In genomic region chr12:132322206-132323132, GRCh38 we compare ENCODE assay signal across 20 cellular contexts. TPM values are rescaled to one million over a fixed set of nuclear protein-coding genes. Genes with fewer than 3 reads are reported as not detected.
DNase-seq lines count a peak whose midpoint lies in the region; FAIRE-seq and TF ChIP-seq lines count a peak whose summit lies in the region.
"Had no signal": no experiment of that assay in that cellular context is flagged by ENCODE, and none has a peak within 500 bp of the region (broad histone marks: within the 10 kb centered on the region; RNA-seq: fewer than 3 reads in every experiment).

No MANE protein-coding gene starts in this region.

- H3K4me2 ChIP-seq in astrocyte (ENCODE audit: low read length): no peak overlapping the region

- CTCF ChIA-PET in Caco-2 (lab: Charles Lee): interaction anchor here (0.6 kb wide), 1 partner anchor 95 kb away, joined by 3 read pairs; no protein-coding TSS in a partner anchor

- H3K9me3 Mint-ChIP-seq in astrocyte (ENCODE audit: unreplicated experiment) (no peaks in the 10 kb centered on the region), Caco-2 (ENCODE audit: unreplicated experiment) (no peaks in the 10 kb centered on the region)
- H3K9me3 Mint-ChIP-seq: activated CD4-positive, alpha-beta memory T cell treated with anti-CD3 and anti-CD28 coated beads, Interleukin-2, amount 10 ng/mL, durations not matched to agents 7 days and 5 days; effector memory CD8-positive, alpha-beta T cell had no signal

- peaks cover 8% of the 10 kb centered on the region for H3K4me1 ChIP-seq in astrocyte (ENCODE audit: insufficient read depth, low read length)
- peaks cover 16% of the 10 kb centered on the region for H3K4me1 ChIP-seq in rectal smooth muscle tissue (ENCODE audit: control insufficient read depth, insufficient read depth, low read length)
- no peaks in the 10 kb centered on the region for H3K4me1 ChIP-seq in Caco-2
- no peaks in the 10 kb centered on the region for H3K4me1 ChIP-seq in ovary (ENCODE audit: insufficient read depth)

- no peak overlapping the region for H3K4me3 Mint-ChIP-seq in astrocyte (ENCODE audit: unreplicated experiment)
- H3K4me3 Mint-ChIP-seq in Caco-2 (ENCODE audit: unreplicated experiment): no peak overlapping the region

- H2AFZ ChIP-seq in astrocyte (ENCODE audit: low read depth, low read length): no peak overlapping the region

- H4K20me1 ChIP-seq in astrocyte (ENCODE audit: insufficient read depth, low read length): no peaks in the 10 kb centered on the region

- H3K27me3 Mint-ChIP-seq in astrocyte (ENCODE audit: low read depth, unreplicated experiment) (peaks cover 36% of the 10 kb centered on the region), Caco-2 (ENCODE audit: insufficient read depth, unreplicated experiment) (peaks cover 10% of the 10 kb centered on the region)

- no peak for FAIRE-seq in astrocyte (lab: Jason Lieb, UNC)

- POLR2A ChIA-PET in Caco-2 (lab: Charles Lee): no interaction called here

- TF ChIP-seq EP300 in ovary (IDR thresholded peaks at IDR 0.05): no peak

- intact Hi-C loops in Caco-2 (cut with micrococcal nuclease; ENCODE audit: unreplicated experiment) (no loop called here), ovary (cut with DNase I) (no loop called here)

- H3K4me1 Mint-ChIP-seq in astrocyte (ENCODE audit: low read depth, unreplicated experiment) (peaks cover 21% of the 10 kb centered on the region), Caco-2 (ENCODE audit: low read depth, unreplicated experiment) (no peaks in the 10 kb centered on the region)
- H3K4me1 Mint-ChIP-seq: activated CD4-positive, alpha-beta memory T cell treated with anti-CD3 and anti-CD28 coated beads, Interleukin-2, amount 10 ng/mL, durations not matched to agents 7 days and 5 days had no signal

- H3K36me3 Mint-ChIP-seq in astrocyte (ENCODE audit: low read depth, unreplicated experiment): peaks cover 2% of the 10 kb centered on the region
- no peaks in the 10 kb centered on the region for H3K36me3 Mint-ChIP-seq in Caco-2 (ENCODE audit: insufficient read depth, unreplicated experiment)

- no peaks in the 10 kb centered on the region for H3K79me2 ChIP-seq in astrocyte (ENCODE audit: insufficient read depth, low read length)

- no TSS peak for BruUV-seq in Caco-2 (replicated peaks; lab: Mats Ljungman, UMichigan)

- no peak for TF ChIP-seq POLR2A in ovary (IDR thresholded peaks at IDR 0.05)

- H3K27ac ChIP-seq in astrocyte (ENCODE audit: low read depth, low read length) (no peak overlapping the region), rectal smooth muscle tissue (ENCODE audit: low read depth, low read length) (peak overlapping the region; percentile 15), ovary (no peak overlapping the region)
- H3K27ac ChIP-seq: esophagus squamous epithelium, left lung, thyroid gland had no signal

- H3K36me3 ChIP-seq in astrocyte (ENCODE audit: insufficient read depth, low read length) (no peaks in the 10 kb centered on the region), rectal smooth muscle tissue (ENCODE audit: control insufficient read depth, insufficient read depth, low read length) (no peaks in the 10 kb centered on the region), Caco-2 (ENCODE audit: control insufficient read depth, insufficient read depth, low read length) (no peaks in the 10 kb centered on the region), ovary (no peaks in the 10 kb centered on the region)
- H3K36me3 ChIP-seq: esophagus squamous epithelium, left lung, thyroid gland had no signal

- H3K9me3 ChIP-seq in astrocyte (ENCODE audit: insufficient read depth, low read depth, low read length) (no peaks in the 10 kb centered on the region), Caco-2 (no peaks in the 10 kb centered on the region), ovary (no peaks in the 10 kb centered on the region)
- H3K9me3 ChIP-seq: esophagus squamous epithelium, left lung, thyroid gland had no signal

- DNase-seq in GM03348 (ENCODE audit: low spot score) (peak; percentile 40), astrocyte (ENCODE audit: low read depth) (no peak), left kidney (ENCODE audit: low read depth, low spot score) (peak; percentile 46), Caco-2 (no peak), NCI-H1930 (lab: John Stamatoyannopoulos, UW) (no peak), ovary (no peak)
- DNase-seq: activated CD4-positive, CD25-positive, alpha-beta regulatory T cell; effector memory CD8-positive, alpha-beta T cell; esophagus squamous epithelium; NCI-H1092 treated with DMSO at 0.1 percent for 48 hours; NCI-H2081; NK-92 treated with Interleukin-12 subunit alpha and Interleukin-12 subunit beta, amount 100 ng/mL, for 24 hours; nucleus accumbens; stimulated activated CD4-positive, alpha-beta T cell treated with anti-CD3 and anti-CD28 coated beads, Interleukin-1b, Interleukin-23, amount 100 ng/mL, for 48 hours had no signal

- WGBS in ovary, 3 donors: 63 to 70% (median 65%) methylated on average over 43 of the region's 43 CpGs

- H3K27ac Mint-ChIP-seq in astrocyte (ENCODE audit: unreplicated experiment) (peak overlapping the region; percentile 12), Caco-2 (ENCODE audit: unreplicated experiment) (no peak overlapping the region)
- H3K27ac Mint-ChIP-seq: activated CD4-positive, alpha-beta memory T cell treated with anti-CD3 and anti-CD28 coated beads, Interleukin-2, amount 10 ng/mL, durations not matched to agents 7 days and 5 days; effector memory CD8-positive, alpha-beta T cell had no signal

- H3K4me3 ChIP-seq in astrocyte (ENCODE audit: insufficient read depth, low read depth, low read length) (no peak overlapping the region), rectal smooth muscle tissue (ENCODE audit: low read length) (no peak overlapping the region), Caco-2 (ENCODE audit: low read depth, low read length) (no peak overlapping the region), ovary (no peak overlapping the region)
- H3K4me3 ChIP-seq: left lung, thyroid gland had no signal

- H3K9ac ChIP-seq in astrocyte (ENCODE audit: low read length) (no peak overlapping the region), rectal smooth muscle tissue (ENCODE audit: low read length) (no peak overlapping the region)

- TF ChIP-seq CTCF in astrocyte (IDR thresholded peaks at IDR 0.05; ENCODE audit: insufficient read depth, low read depth, low read length) (no peak), Caco-2 (IDR thresholded peaks at IDR 0.05; ENCODE audit: insufficient read depth in 1 of 2, low read depth in 1 of 2, low read length in 1 of 2, severe bottlenecking in 1 of 2, unreplicated experiment in 1 of 2) (no peak), ovary (IDR thresholded peaks at IDR 0.05) (no peak)

- peaks cover 3% of the 10 kb centered on the region for H3K27me3 ChIP-seq in astrocyte (ENCODE audit: insufficient read depth, low read length)
- H3K27me3 ChIP-seq in rectal smooth muscle tissue (ENCODE audit: control insufficient read depth, insufficient read depth, low read length): no peaks in the 10 kb centered on the region
- H3K27me3 ChIP-seq in Caco-2 (replicated peaks; ENCODE audit: control insufficient read depth, insufficient read depth, low read length): no peaks in the 10 kb centered on the region; the same call in 1 of the 2 replicates
- no peaks in the 10 kb centered on the region for H3K27me3 ChIP-seq in ovary
- H3K27me3 ChIP-seq: thyroid gland had no signal

RNA-seq across cellular contexts. Expression of gene GALNT9, which starts 6.9 kb away (rescaled TPM):
- total RNA-seq in astrocyte (2.1 and 2.7 TPM in 2 replicates), Caco-2 (2022) (0.21 and 0.45 TPM in 2 replicates), ovary (10 to 100 TPM in 1 of 7 donors, 1 to 10 TPM in 3, under 1 TPM in 3; 0.12 to 21.9 (median 1.8) TPM)
- polyA plus RNA-seq in ovary: under 1 TPM in 1 of 2 donors, not detected in 1; 0.57 TPM
- total RNA-seq: activated CD4-positive, alpha-beta memory T cell treated with anti-CD3 and anti-CD28 coated beads, Interleukin-2, amount 10 ng/mL, durations not matched to agents 7 days and 5 days; esophagus squamous epithelium; NCI-H460 had no signal
- polyA plus RNA-seq: aorta had no signal

Comparison
In these comparisons a context has a peak if more than half of its experiments do, and no peak if none do; other contexts are left out.
1. DNase-seq: peak in GM03348 (single experiment) and left kidney (single experiment); none in astrocyte (single experiment), Caco-2 (0 of 2), NCI-H1930 (0 of 2) and ovary (0 of 5).